ENCODE assay signal across 12 cellular contexts in genomic region chr16:89401641-89402445, GRCh38.
DNase-seq lines count a peak whose midpoint lies in the region; ATAC-seq, FAIRE-seq and TF ChIP-seq lines count a peak whose summit lies in the region.
"Had no signal": no experiment of that assay in that cellular context is flagged by ENCODE, and none has a peak within 500 bp of the region (broad histone marks: within the 10 kb centered on the region; RNA-seq: fewer than 3 reads in every experiment).

No MANE protein-coding gene starts in this region.

- H3K9me3 Mint-ChIP-seq in activated T-helper 2 cell treated with anti-CD3 and anti-CD28 coated beads, Interferon-gamma antibody, Interleukin-2, Interleukin-4, amounts not matched to agents 10 μg/mL and 5 μg/mL and 100 μg/mL, durations not matched to agents 14 hours and 24 hours and 36 hours: no peaks in the 10 kb centered on the region

- in situ Hi-C loops in HepG2 (cut with HindIII; ENCODE audit: extremely low pct_ligation_motif_present, low pct_unique_long_range_greater_than_20kb): no loop called here

- H3K9ac ChIP-seq in HepG2 (ENCODE audit: insufficient read depth, low read depth, low read length): no peak overlapping the region

- TF ChIP-seq EP300 in HepG2 (IDR thresholded peaks at IDR 0.05; ENCODE audit: low read depth in 2 of 2, low read length in 2 of 2) (no peak), HepG2 (CRISPR knock-in tag; IDR thresholded peaks at IDR 0.05; ENCODE audit: borderline replicate concordance) (no peak)

- peaks cover 41% of the 10 kb centered on the region for H3K4me1 Mint-ChIP-seq in activated T-helper 2 cell treated with anti-CD3 and anti-CD28 coated beads, Interferon-gamma antibody, Interleukin-2, Interleukin-4, amounts not matched to agents 10 μg/mL and 5 μg/mL and 100 μg/mL, durations not matched to agents 14 hours and 24 hours and 36 hours (ENCODE audit: low read depth)

- FAIRE-seq in HepG2 (lab: Jason Lieb, UNC) (no peak), H54 (lab: Jason Lieb, UNC) (no peak)
- FAIRE-seq: endometrium had no signal

- intact Hi-C loops in HepG2 (cut with micrococcal nuclease; ENCODE audit: unreplicated experiment) (no loop called here), right lobe of liver (cut with DNase I) (no loop called here), testis (cut with DNase I; ENCODE audit: low total_unique reads) (no loop called here)
- intact Hi-C loops in activated T-helper 2 cell treated with anti-CD3 and anti-CD28 coated beads, Interferon-gamma antibody, Interleukin-2, Interleukin-4, amounts not matched to agents 10 μg/mL and 5 μg/mL and 100 μg/mL, durations not matched to agents 14 hours and 24 hours and 36 hours (cut with micrococcal nuclease): no loop called here

- H3K27me3 Mint-ChIP-seq in activated T-helper 2 cell treated with anti-CD3 and anti-CD28 coated beads, Interferon-gamma antibody, Interleukin-2, Interleukin-4, amounts not matched to agents 10 μg/mL and 5 μg/mL and 100 μg/mL, durations not matched to agents 14 hours and 24 hours and 36 hours (ENCODE audit: low read depth): no peaks in the 10 kb centered on the region

- 95% methylated on average over 26 of the region's 27 CpGs for WGBS in HepG2 (ENCODE audit: low lambda C conversion rate)
- 90% methylated on average over 9 of the region's 27 CpGs for WGBS in right lobe of liver (ENCODE audit: insufficient coverage, low coverage, low lambda C conversion rate, missing lambda C conversion rate)
- WGBS in hepatocyte (ENCODE audit: low lambda C conversion rate, missing lambda C conversion rate): 60% methylated on average over 25 of the region's 27 CpGs
- 66 to 84% methylated on average over 20 to 26 of the region's 27 CpGs for WGBS in testis, 2 donors

- CTCF ChIA-PET in HepG2 (lab: Yijun Ruan, JAX; ENCODE audit: low intra/inter-chr PET ratio, low total read pairs): no interaction called here

- no peak for TF ChIP-seq POLR2A in HepG2 (IDR thresholded peaks at IDR 0.05; ENCODE audit: insufficient read depth in 1 of 2, low read depth in 2 of 2, low read length in 2 of 2)
- TF ChIP-seq POLR2A in right lobe of liver (IDR thresholded peaks at IDR 0.05): no peak
- TF ChIP-seq POLR2A in testis (IDR thresholded peaks at IDR 0.05): no peak
- no peak for TF ChIP-seq POLR2A in H54 (IDR thresholded peaks at IDR 0.05; ENCODE audit: low read depth, low read length)

- no peak for ATAC-seq in HepG2
- no peak for ATAC-seq in right lobe of liver

- no peak for DNase-seq in HepG2 (ENCODE audit: low spot score)
- no peak for DNase-seq in right lobe of liver
- DNase-seq in activated T-helper 2 cell treated with anti-CD3 and anti-CD28 coated beads, Interferon-gamma antibody, Interleukin-2, Interleukin-4, amounts not matched to agents 10 μg/mL and 5 μg/mL and 100 μg/mL, durations not matched to agents 14 hours and 24 hours and 36 hours (ENCODE audit: low spot score): no peak
- no peak for DNase-seq in hepatocyte (ENCODE audit: low spot score)
- peak; percentile 38 for DNase-seq in testis
- DNase-seq in H54 (ENCODE audit: insufficient read length, low spot score): no peak
- DNase-seq in WERI-Rb-1: no peak
- DNase-seq in OCI-M1 (lab: John Stamatoyannopoulos, UW): no peak
- DNase-seq: BE2C; GOT3; stimulated activated CD4-positive, alpha-beta T cell treated with anti-CD3 and anti-CD28 coated beads, Interleukin-1b, Interleukin-23, amount 100 ng/mL, for 48 hours had no signal

- peaks cover 11 to 25% of the 10 kb centered on the region in 2 experiments; a peak in 4 of 5 replicates for H3K36me3 ChIP-seq in HepG2 (replicated peaks in 1 of 2; ENCODE audit: control insufficient read depth in 1 of 2, insufficient read depth in 2 of 2, low read length in 2 of 2)
- H3K36me3 ChIP-seq in right lobe of liver: no peaks in the 10 kb centered on the region
- no peaks in the 10 kb centered on the region for H3K36me3 ChIP-seq in hepatocyte (replicated peaks; ENCODE audit: insufficient read depth, low read depth)
- no peaks in the 10 kb centered on the region for H3K36me3 ChIP-seq in testis (ENCODE audit: low read depth, missing control alignments)
- H3K36me3 ChIP-seq in WERI-Rb-1: no peaks in the 10 kb centered on the region

- BruUV-seq in HepG2 (replicated peaks; lab: Mats Ljungman, UMichigan): no TSS peak

- H3K9me3 ChIP-seq in HepG2 (ENCODE audit: low read length) (no peaks in the 10 kb centered on the region), right lobe of liver (no peaks in the 10 kb centered on the region), hepatocyte (ENCODE audit: low read depth) (no peaks in the 10 kb centered on the region), testis (no peaks in the 10 kb centered on the region), WERI-Rb-1 (ENCODE audit: severe bottlenecking) (no peaks in the 10 kb centered on the region)
- H3K9me3 ChIP-seq: BE2C had no signal

- H3K27ac ChIP-seq in HepG2 (ENCODE audit: extremely low read length, insufficient read depth, low read length) (no peak overlapping the region), right lobe of liver (no peak overlapping the region), hepatocyte (peak overlapping the region; percentile 90), testis (no peak overlapping the region), WERI-Rb-1 (no peak overlapping the region)

- H2AFZ ChIP-seq in HepG2 (ENCODE audit: low read length) (no peak overlapping the region), hepatocyte (no peak overlapping the region)

- H3K4me3 ChIP-seq in HepG2 (replicated peaks in 1 of 3; ENCODE audit: insufficient read depth in 1 of 3, low read depth in 2 of 3, low read length in 3 of 3) (no peak overlapping the region), right lobe of liver (no peak overlapping the region), hepatocyte (no peak overlapping the region), testis (no peak overlapping the region), WERI-Rb-1 (ENCODE audit: low read depth, low read length) (no peak overlapping the region)

- H3K9me2 ChIP-seq in hepatocyte (replicated peaks; ENCODE audit: insufficient read depth): no peaks in the 10 kb centered on the region

- H3K4me3 Mint-ChIP-seq in activated T-helper 2 cell treated with anti-CD3 and anti-CD28 coated beads, Interferon-gamma antibody, Interleukin-2, Interleukin-4, amounts not matched to agents 10 μg/mL and 5 μg/mL and 100 μg/mL, durations not matched to agents 14 hours and 24 hours and 36 hours (ENCODE audit: low read depth): no peak overlapping the region

- H3K27me3 ChIP-seq in HepG2 (ENCODE audit: control insufficient read depth in 1 of 2, insufficient read depth in 2 of 2, low read length in 2 of 2) (no peaks in the 10 kb centered on the region), right lobe of liver (no peaks in the 10 kb centered on the region), hepatocyte (no peaks in the 10 kb centered on the region), testis (no peaks in the 10 kb centered on the region), WERI-Rb-1 (ENCODE audit: insufficient read depth, low read depth, severe bottlenecking) (no peaks in the 10 kb centered on the region)
- H3K27me3 ChIP-seq: BE2C had no signal

- H3K79me2 ChIP-seq in HepG2 (ENCODE audit: insufficient read depth, low read length) (peaks cover 87% of the 10 kb centered on the region), hepatocyte (peaks cover 92% of the 10 kb centered on the region)

- peak overlapping the region; percentile 26 for H3K27ac Mint-ChIP-seq in activated T-helper 2 cell treated with anti-CD3 and anti-CD28 coated beads, Interferon-gamma antibody, Interleukin-2, Interleukin-4, amounts not matched to agents 10 μg/mL and 5 μg/mL and 100 μg/mL, durations not matched to agents 14 hours and 24 hours and 36 hours

- H4K20me1 ChIP-seq in HepG2 (ENCODE audit: insufficient read depth, low read length) (peaks cover 84% of the 10 kb centered on the region), hepatocyte (ENCODE audit: insufficient read depth, poor library complexity, severe bottlenecking) (peaks cover 90% of the 10 kb centered on the region)

- peaks cover 24% of the 10 kb centered on the region for H3K36me3 Mint-ChIP-seq in activated T-helper 2 cell treated with anti-CD3 and anti-CD28 coated beads, Interferon-gamma antibody, Interleukin-2, Interleukin-4, amounts not matched to agents 10 μg/mL and 5 μg/mL and 100 μg/mL, durations not matched to agents 14 hours and 24 hours and 36 hours (ENCODE audit: low read depth)

- POLR2A ChIA-PET in HepG2 (lab: Yijun Ruan, JAX): no interaction called here

- H3K4me1 ChIP-seq in HepG2 (ENCODE audit: insufficient read depth, low read length): peaks cover 46% of the 10 kb centered on the region
- peaks cover 0 to 5% (median 0%) of the 10 kb centered on the region in 4 donors for H3K4me1 ChIP-seq in right lobe of liver
- H3K4me1 ChIP-seq in hepatocyte (ENCODE audit: insufficient read depth): peaks cover 43% of the 10 kb centered on the region
- peaks cover 12% of the 10 kb centered on the region for H3K4me1 ChIP-seq in testis

- no peak for TF ChIP-seq RAD21 in HepG2 (CRISPR knock-in tag; IDR thresholded peaks at IDR 0.05)

- H3K4me2 ChIP-seq in HepG2 (ENCODE audit: low read depth, low read length) (no peak overlapping the region), hepatocyte (peak overlapping the region; percentile 64)

- TF ChIP-seq CTCF in HepG2 (CRISPR knock-in tag; IDR thresholded peaks at IDR 0.05) (no peak), right lobe of liver (IDR thresholded peaks at IDR 0.05) (no peak), hepatocyte (IDR thresholded peaks at IDR 0.05; ENCODE audit: poor library complexity) (no peak), testis (IDR thresholded peaks at IDR 0.05) (no peak), WERI-Rb-1 (IDR thresholded peaks at IDR 0.05; ENCODE audit: low read depth, low read length) (no peak)

TF ChIP-seq in HepG2, 621 proteins besides CTCF, POLR2A, EP300 and RAD21 (continues in another document):
- TF ChIP-seq ZFP62 (CRISPR knock-in tag; IDR thresholded peaks at IDR 0.05): no peak
- TF ChIP-seq RBM22 (optimal IDR thresholded peaks at IDR 0.05; ENCODE audit: low read length): peak; percentile 69
- no peak for TF ChIP-seq ZNF143 (CRISPR knock-in tag; IDR thresholded peaks at IDR 0.05)
- TF ChIP-seq ISX (CRISPR knock-in tag; conservative IDR thresholded peaks at IDR 0.05): no peak
- no peak for TF ChIP-seq NFKBIZ (CRISPR knock-in tag; IDR thresholded peaks at IDR 0.05)
- TF ChIP-seq BCL3 (CRISPR knock-in tag; IDR thresholded peaks at IDR 0.05): no peak
